ENCODE assay signal across 8 cellular contexts in the genomic region with DNA sequence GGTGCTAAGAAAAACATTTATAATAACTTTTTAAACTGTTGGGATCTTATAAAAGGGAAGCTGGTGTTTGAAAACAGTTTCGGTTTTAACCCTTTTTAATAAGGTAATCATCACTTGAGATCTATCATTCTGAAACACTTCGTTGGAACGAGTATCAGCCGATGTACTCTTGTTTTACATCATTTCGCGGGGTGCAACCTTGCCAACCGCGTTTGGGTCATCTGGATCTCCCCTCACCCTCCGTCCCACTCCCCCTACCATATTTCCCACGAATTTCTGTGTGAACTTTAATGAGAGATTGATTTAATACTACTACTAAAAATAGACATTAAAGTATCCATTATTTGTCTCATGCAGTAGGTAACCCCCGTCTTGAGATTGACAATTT. TPM values are rescaled to one million over a fixed set of nuclear protein-coding genes. Genes with fewer than 3 reads are reported as not detected.
DNase-seq lines count a peak whose midpoint lies in the region; ATAC-seq, FAIRE-seq and TF ChIP-seq lines count a peak whose summit lies in the region.

No MANE protein-coding gene starts in this region.

- no peak for FAIRE-seq in bronchial epithelial cell (lab: Jason Lieb, UNC)

- TF ChIP-seq POLR2A in uterus (IDR thresholded peaks at IDR 0.05), result no peak

- H3K4me1 ChIP-seq in NT2/D1 (ENCODE audit: insufficient read depth, insufficient read length) (peaks cover 3% of the 10 kb centered on the region), mucosa of descending colon (ENCODE audit: low read depth) (peaks cover 39% of the 10 kb centered on the region), uterus (peaks cover 4 to 10% of the 10 kb centered on the region in 2 donors)

- H3K27ac ChIP-seq in uterus, result peak overlapping the region; percentile 93 to 98

- H3K4me3 ChIP-seq in NT2/D1 (ENCODE audit: insufficient read length, low read depth) (peak overlapping the region; percentile 99), bronchial epithelial cell (ENCODE audit: low read depth, low read length) (peak overlapping the region; percentile 92), mucosa of descending colon (peak overlapping the region; percentile 41), uterus (peak overlapping the region; percentile 68 to 72)

- no peak for TF ChIP-seq CTCF in bronchial epithelial cell (IDR thresholded peaks at IDR 0.05; ENCODE audit: insufficient read depth, low read length, severe bottlenecking)
- no peak for TF ChIP-seq CTCF in mucosa of descending colon (IDR thresholded peaks at IDR 0.05)
- TF ChIP-seq CTCF in uterus (IDR thresholded peaks at IDR 0.05), result no peak

- H3K27me3 ChIP-seq in NT2/D1 (ENCODE audit: insufficient read depth, insufficient read length) (peaks cover 5% of the 10 kb centered on the region), bronchial epithelial cell (ENCODE audit: control insufficient read depth, insufficient read depth, low read length) (no peaks in the 10 kb centered on the region), uterus (no peaks in the 10 kb centered on the region)

- H3K9ac ChIP-seq in NT2/D1 (ENCODE audit: insufficient read length, low read depth), result peak overlapping the region; percentile 96

- peaks cover 26% of the 10 kb centered on the region for H3K36me3 ChIP-seq in NT2/D1 (ENCODE audit: insufficient read depth, insufficient read length, low read length)
- H3K36me3 ChIP-seq in bronchial epithelial cell (ENCODE audit: control insufficient read depth, insufficient read depth, low read length), result no peaks in the 10 kb centered on the region
- H3K36me3 ChIP-seq in mucosa of descending colon (ENCODE audit: low read depth), result no peaks in the 10 kb centered on the region
- no peaks in the 10 kb centered on the region for H3K36me3 ChIP-seq in uterus

- no peak for ATAC-seq in mucosa of descending colon
- no peak for ATAC-seq in GM19395 (IDR thresholded peaks at IDR 0.05; ENCODE audit: unreplicated experiment)

- peak; percentile 28 for DNase-seq in NCI-H345 (lab: John Stamatoyannopoulos, UW)
- no peak for DNase-seq in NCI-H345 treated with DMSO at 0.1 percent for 48 hours (lab: John Stamatoyannopoulos, UW; ENCODE audit: unreplicated experiment)
- no peak for DNase-seq in NT2/D1 (ENCODE audit: low read depth, low spot score)
- DNase-seq in bronchial epithelial cell (ENCODE audit: low read depth), result no peak
- DNase-seq in mucosa of descending colon, result peak in 1 of 3 donors; percentile 21
- DNase-seq in uterus, result no peak
- no peak for DNase-seq in NCI-H446 treated with DMSO at 0.1 percent for 48 hours (lab: John Stamatoyannopoulos, UW)

- H3K9me3 ChIP-seq in NT2/D1 (ENCODE audit: insufficient read depth, low read length) (no peaks in the 10 kb centered on the region), mucosa of descending colon (no peaks in the 10 kb centered on the region), uterus (no peaks in the 10 kb centered on the region)

- intact Hi-C loops in mucosa of descending colon (cut with DNase I, micrococcal nuclease) (no loop called here), uterus (cut with DNase I; ENCODE audit: low total_unique reads) (loop anchor here (10.0 kb wide), 1 partner anchor 94 kb away; the partner anchor contains the start of gene METTL21A)

RNA-seq across cellular contexts. Expression of gene CREB1, which starts 1.3 kb away (rescaled TPM):
- total RNA-seq in bronchial epithelial cell (28.3 and 36.9 TPM in 2 replicates), mucosa of descending colon (10 to 100 TPM; 51.1 to 65.0 (median 53.3) TPM), uterus (10 to 100 TPM; 36.5 to 96.5 (median 71.7) TPM)

Comparison
In these comparisons a context has a peak if more than half of its experiments do, and no peak if none do; other contexts are left out.
1. H3K4me3 ChIP-seq: peak in every context shown above with its lines; median percentile 99 in NT2/D1; 92 in bronchial epithelial cell; 70 in uterus; 41 in mucosa of descending colon.